20 cellular contexts compared by ENCODE assay signal in the genomic region with DNA sequence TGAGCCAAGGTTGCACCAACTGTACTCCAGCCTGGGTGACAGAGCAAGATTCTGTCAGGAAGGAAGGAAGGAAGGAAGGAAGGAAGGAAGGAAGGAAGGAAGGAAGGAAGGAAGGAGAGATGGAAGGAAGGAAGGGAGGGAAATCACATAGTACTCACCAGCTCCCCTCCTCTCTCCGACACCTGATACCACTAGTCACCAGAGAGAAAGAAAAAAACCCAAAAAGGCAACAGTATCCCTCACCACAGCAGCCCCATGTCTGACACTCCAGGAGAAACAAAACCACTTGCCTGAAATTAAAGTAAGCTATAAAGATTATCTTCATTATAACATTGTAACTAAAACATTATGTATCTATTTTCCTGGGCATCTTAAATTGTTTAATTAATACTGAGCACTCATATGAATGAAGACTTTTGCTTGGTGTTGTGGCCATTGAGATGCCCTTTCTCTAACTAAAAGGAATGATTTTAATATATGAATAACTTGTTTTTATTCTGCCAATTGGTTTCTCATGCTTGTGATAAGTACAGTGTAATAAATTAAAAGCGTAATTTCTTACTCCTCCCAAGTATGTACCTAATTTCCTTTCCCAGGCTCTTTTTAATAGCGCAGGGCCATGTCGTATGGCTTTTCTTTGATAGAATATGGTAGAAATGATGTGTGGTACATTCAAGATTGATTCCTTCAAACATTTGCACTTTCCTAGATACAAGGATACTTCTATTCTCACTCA.
"Had no signal": no experiment of that assay in that cellular context is flagged by ENCODE, and none has a peak within 500 bp of the region (broad histone marks: within the 10 kb centered on the region; RNA-seq: fewer than 3 reads in every experiment).

No MANE protein-coding gene starts in this region.

- H3K4me2 ChIP-seq: hepatocyte had no signal

- H3K36me3 Mint-ChIP-seq: memory B cell; naive thymus-derived CD4-positive, alpha-beta T cell had no signal

- H3K36me3 ChIP-seq: colonic mucosa, esophagus muscularis mucosa, gastroesophageal sphincter, heart left ventricle, left lung, lower lobe of right lung had no signal

- H3K27me3 Mint-ChIP-seq: memory B cell; naive thymus-derived CD4-positive, alpha-beta T cell had no signal

- H3K4me3 Mint-ChIP-seq: memory B cell; naive thymus-derived CD4-positive, alpha-beta T cell had no signal

- H3K4me1 Mint-ChIP-seq: memory B cell; naive thymus-derived CD4-positive, alpha-beta T cell had no signal

- H3K4me1 ChIP-seq: colonic mucosa, esophagus muscularis mucosa, gastroesophageal sphincter, heart left ventricle, left lung, lower lobe of right lung had no signal

- H3K9me3 ChIP-seq: colonic mucosa, esophagus muscularis mucosa, gastroesophageal sphincter, heart left ventricle, lower lobe of right lung had no signal

- H2AFZ ChIP-seq: hepatocyte had no signal

- H3K27ac ChIP-seq: colonic mucosa, dorsolateral prefrontal cortex, esophagus muscularis mucosa, foreskin keratinocyte, gastroesophageal sphincter, heart left ventricle, hepatocyte, left lung, lower lobe of right lung had no signal

- H3K4me3 ChIP-seq: colonic mucosa, dorsolateral prefrontal cortex, esophagus muscularis mucosa, gastroesophageal sphincter, heart left ventricle, hepatocyte, left lung, lower lobe of right lung had no signal

- DNase-seq: colonic mucosa; cortex of kidney; dermis blood vessel endothelial cell; dorsolateral prefrontal cortex; effector CD4-positive, alpha-beta T cell; effector memory CD4-positive, alpha-beta T cell; heart left ventricle; hypothalamus; left cardiac atrium; left lung; left ventricle myocardium superior; lower lobe of right lung; mesendoderm; midbrain; naive thymus-derived CD4-positive, alpha-beta T cell had no signal

- H3K79me2 ChIP-seq: hepatocyte had no signal

- H3K27ac Mint-ChIP-seq: memory B cell; naive thymus-derived CD4-positive, alpha-beta T cell had no signal

- H3K27me3 ChIP-seq: colonic mucosa, dorsolateral prefrontal cortex, esophagus muscularis mucosa, foreskin keratinocyte, gastroesophageal sphincter, heart left ventricle, hepatocyte, left lung had no signal
